Comparison of ENCODE assay signal across 9 cellular contexts in genomic region chr19:13093407-13094284, GRCh38. TPM values are rescaled to one million over a fixed set of nuclear protein-coding genes. Genes with fewer than 3 reads are reported as not detected.
DNase-seq lines count a peak whose midpoint lies in the region; ATAC-seq and TF ChIP-seq lines count a peak whose summit lies in the region.
"Had no signal": no experiment of that assay in that cellular context is flagged by ENCODE, and none has a peak within 500 bp of the region (broad histone marks: within the 10 kb centered on the region; RNA-seq: fewer than 3 reads in every experiment).

No MANE protein-coding gene starts in this region.

- DNase-seq in DMS153 treated with DMSO at 0.1 percent for 48 hours (lab: John Stamatoyannopoulos, UW; ENCODE audit: unreplicated experiment), result peak; percentile 73
- peak; percentile 99 for DNase-seq in HuH-7.5 (ENCODE audit: low spot score)
- peak; percentile 66 for DNase-seq in activated T-cell treated with anti-CD3 and anti-CD28 coated beads for 4 hours
- DNase-seq in naive B cell, result peak; percentile 82
- DNase-seq in stimulated activated CD8-positive, alpha-beta memory T cell treated with anti-CD3 and anti-CD28 coated beads, Interleukin-7, amount 100 ng/mL, for 24 hours (ENCODE audit: low read depth), result peak; percentile 66

- H3K4me3 Mint-ChIP-seq in naive B cell, result peak overlapping the region; percentile 68 to 98 (median 95)
- H3K4me3 Mint-ChIP-seq: activated naive CD8-positive, alpha-beta T cell had no signal

- no peaks in the 10 kb centered on the region for H3K9me3 ChIP-seq in OCI-LY3 (ENCODE audit: insufficient read depth, low read length)
- no peaks in the 10 kb centered on the region for H3K9me3 ChIP-seq in esophagus (ENCODE audit: control insufficient read depth in 2 of 2, insufficient read depth in 1 of 2, low read depth in 1 of 2, low read length in 1 of 2)

- H3K4me3 ChIP-seq in OCI-LY3 (ENCODE audit: low read length), result peak overlapping the region; percentile 69; the same call in 1 of the 2 replicates
- no peak overlapping the region for H3K4me3 ChIP-seq in esophagus (ENCODE audit: low read depth in 1 of 2, low read length in 2 of 2)

- H3K9ac ChIP-seq in OCI-LY3 (ENCODE audit: low read length), result no peak overlapping the region; the same call in 1 of the 2 replicates

- H3K27me3 ChIP-seq in OCI-LY3 (ENCODE audit: low read depth, low read length) (no peaks in the 10 kb centered on the region), esophagus (ENCODE audit: control insufficient read depth in 1 of 2, insufficient read depth in 2 of 2, low read length in 2 of 2) (no peaks in the 10 kb centered on the region)

- ATAC-seq in naive B cell (ENCODE audit: low read depth in 2 of 2), result peak; percentile 48 to 57
- no peak for ATAC-seq in GM21576 (IDR thresholded peaks at IDR 0.05; ENCODE audit: unreplicated experiment)

- H2AFZ ChIP-seq in OCI-LY3 (ENCODE audit: low read depth, low read length), result no peak overlapping the region

- H3K36me3 Mint-ChIP-seq in naive B cell, result peaks cover 0 to 4% of the 10 kb centered on the region in 2 donors

- peaks cover 15 to 34% (median 25%) of the 10 kb centered on the region in 3 donors for H3K4me1 Mint-ChIP-seq in naive B cell

- WGBS in esophagus, 2 donors, result 39 to 44% methylated on average over 12 of the region's 12 CpGs

- H3K4me1 ChIP-seq in OCI-LY3 (ENCODE audit: low read length) (peaks cover 25% of the 10 kb centered on the region), esophagus (ENCODE audit: control insufficient read depth in 2 of 2, insufficient read depth in 2 of 2, low read length in 1 of 2) (peaks cover 0 to under 1% of the 10 kb centered on the region in 2 donors)

- TF ChIP-seq CTCF in OCI-LY3 (IDR thresholded peaks at IDR 0.05; ENCODE audit: low read depth, low read length), result peak; percentile 95

- no peaks in the 10 kb centered on the region for H3K79me2 ChIP-seq in OCI-LY3 (ENCODE audit: low read length)

- H4K20me1 ChIP-seq in OCI-LY3 (ENCODE audit: insufficient read depth, low read length), result no peaks in the 10 kb centered on the region

- H3K9me3 Mint-ChIP-seq in naive B cell, result no peaks in the 10 kb centered on the region

- peak overlapping the region; percentile 89 for H3K4me2 ChIP-seq in OCI-LY3 (ENCODE audit: low read length)

- H3K27ac ChIP-seq in OCI-LY3 (ENCODE audit: low read length) (no peak overlapping the region), esophagus (ENCODE audit: low read depth in 2 of 2, low read length in 1 of 2) (peak overlapping the region; percentile 48 to 50)

- peak overlapping the region; percentile 36 to 99 (median 87) for H3K27ac Mint-ChIP-seq in naive B cell
- H3K27ac Mint-ChIP-seq: activated naive CD8-positive, alpha-beta T cell had no signal

- no peaks in the 10 kb centered on the region for H3K27me3 Mint-ChIP-seq in naive B cell

- H3K36me3 ChIP-seq in OCI-LY3 (replicated peaks; ENCODE audit: low read depth, low read length), result peaks cover under 1% of the 10 kb centered on the region
- peaks cover 0 to 14% of the 10 kb centered on the region in 2 donors for H3K36me3 ChIP-seq in esophagus (ENCODE audit: control insufficient read depth in 2 of 2, insufficient read depth in 2 of 2, low read length in 1 of 2)

RNA-seq across cellular contexts. Expression of gene LYL1, which starts 9.0 kb away (rescaled TPM):
- polyA plus RNA-seq in esophagus, result 1 to 10 TPM; 1.5 to 1.9 TPM
- 10 to 100 TPM; 39.9 to 88.3 (median 50.8) TPM for polyA plus RNA-seq in naive B cell (ENCODE audit: low read depth in 6 of 6)

RNA-seq across cellular contexts. Expression of gene TRMT1, which starts 22.9 kb away (rescaled TPM):
- polyA plus RNA-seq in esophagus (10 to 100 TPM; 34.0 to 59.5 TPM), naive B cell (ENCODE audit: low read depth in 6 of 6) (10 to 100 TPM; 20.2 to 36.3 (median 24.1) TPM)

RNA-seq across cellular contexts. Expression of gene NACC1, which starts 24.4 kb away (rescaled TPM):
- 10 to 100 TPM; 19.5 to 39.4 TPM for polyA plus RNA-seq in esophagus
- polyA plus RNA-seq in naive B cell (ENCODE audit: low read depth in 6 of 6), result 1 to 10 TPM in 2 of 6 donors, under 1 TPM in 4; 0.47 to 1.4 (median 0.67) TPM

RNA-seq across cellular contexts. Expression of gene STX10, which starts 56.5 kb away (rescaled TPM):
- polyA plus RNA-seq in esophagus, result 10 to 100 TPM; 75.1 to 76.0 TPM
- polyA plus RNA-seq in naive B cell (ENCODE audit: low read depth in 6 of 6), result 10 to 100 TPM; 48.2 to 84.3 (median 60.0) TPM

RNA-seq across cellular contexts. Expression of gene IER2, which starts 56.6 kb away (rescaled TPM):
- polyA plus RNA-seq in esophagus, result 100 to 1,000 TPM in 1 of 2 donors, 10 to 100 TPM in 1; 52.1 to 101 TPM
- polyA plus RNA-seq in naive B cell (ENCODE audit: low read depth in 6 of 6), result 1,000 to 10,000 TPM in 2 of 6 donors, 100 to 1,000 TPM in 4; 351 to 1,131 (median 562) TPM

Comparison
In these comparisons a context has a peak if more than half of its experiments do, and no peak if none do; other contexts are left out.
1. RNA of gene LYL1, which starts 9.0 kb away (polyA plus RNA-seq): 39.9 to 88.3 TPM in naive B cell; 1.5 to 1.9 TPM in esophagus; every median in the first group is over 10 times any median in the second.
2. RNA of gene NACC1, which starts 24.4 kb away (polyA plus RNA-seq): 19.5 to 39.4 TPM in esophagus; 0.47 to 1.4 TPM in naive B cell; every median in the first group is over 4 times any median in the second.
3. Peak in every context shown above with its lines, with median percentiles within 50 percentile points of each other: DNase-seq.